Comparison of ENCODE assay signal across 10 cellular contexts in genomic region chr4:165343353-165344191, GRCh38. TPM values are rescaled to one million over a fixed set of nuclear protein-coding genes. Genes with fewer than 3 reads are reported as not detected.
A peak's percentile ranks its signal among the peaks of the same experiment; 100 is the strongest.
DNase-seq lines count a peak whose midpoint lies in the region; ATAC-seq, FAIRE-seq and TF ChIP-seq lines count a peak whose summit lies in the region.
"Had no signal": no experiment of that assay in that cellular context is flagged by ENCODE, and none has a peak within 500 bp of the region (broad histone marks: within the 10 kb centered on the region; RNA-seq: fewer than 3 reads in every experiment).

No MANE protein-coding gene starts in this region.

- DNase-seq in D721Med (ENCODE audit: insufficient read length, low spot score): no peak
- DNase-seq in UCSD-AML1 (lab: John Stamatoyannopoulos, UW; ENCODE audit: unreplicated experiment): peak; percentile 18
- DNase-seq in lung microvascular endothelial cell (ENCODE audit: low read depth in 2 of 2): peak; percentile 46 to 70
- no peak for DNase-seq in GM13976 (ENCODE audit: low spot score)
- no peak for DNase-seq in activated CD4-positive, CD25-positive, alpha-beta regulatory T cell (lab: John Stamatoyannopoulos, UW)
- no peak for DNase-seq in SW 1271 (lab: John Stamatoyannopoulos, UW)
- DNase-seq: activated CD4-positive, alpha-beta T cell treated with anti-CD3 and anti-CD28 coated beads for 48 hours; stimulated activated naive CD8-positive, alpha-beta T cell treated with anti-CD3 and anti-CD28 coated beads, Interleukin-15, Interleukin-2, amounts not matched to agents 100 U/mL and 50 U/mL, for 24 hours had no signal

- in situ Hi-C loops in GM13976 (cut with MboI; ENCODE audit: low sequenced_read_pairs, unreplicated experiment): loop anchor here (10.0 kb wide), 1 partner anchor 209 kb away; no protein-coding TSS in a partner anchor

- FAIRE-seq in D721Med (lab: Jason Lieb, UNC): no peak

- ATAC-seq in HG02678 (IDR thresholded peaks at IDR 0.05; ENCODE audit: unreplicated experiment) (peak; percentile 38), HG03439 (IDR thresholded peaks at IDR 0.05; ENCODE audit: unreplicated experiment) (no peak)
- ATAC-seq: stimulated activated naive CD8-positive, alpha-beta T cell treated with anti-CD3 and anti-CD28 coated beads, Interleukin-15, Interleukin-2, amounts not matched to agents 100 U/mL and 50 U/mL, for 24 hours had no signal

- TF ChIP-seq CTCF in D721Med (IDR thresholded peaks at IDR 0.05; ENCODE audit: insufficient read depth, missing control alignments) (peak; percentile 48), GM13976 (IDR thresholded peaks at IDR 0.05; ENCODE audit: borderline replicate concordance, control extremely low read depth, extremely low read depth, insufficient read depth, missing control alignments) (no peak)

RNA-seq across cellular contexts. Expression of gene MSMO1, which starts 16.1 kb away (rescaled TPM):
- total RNA-seq in lung microvascular endothelial cell: 93.7 and 101 TPM in 2 replicates

RNA-seq across cellular contexts. Expression of gene CPE, which starts 35.2 kb away (rescaled TPM):
- 1.1 and 1.4 TPM in 2 replicates for total RNA-seq in lung microvascular endothelial cell

Comparison
In these comparisons a context has a peak if more than half of its experiments do, and no peak if none do; other contexts are left out.
1. DNase-seq: peak in UCSD-AML1 (single experiment) and lung microvascular endothelial cell (2 of 2); none in D721Med (single experiment), GM13976 (single experiment), activated CD4-positive, CD25-positive, alpha-beta regulatory T cell (0 of 4) and SW 1271 (0 of 2).